Comparison of ENCODE assay signal across 26 cellular contexts in genomic region chr16:85398688-85399582, GRCh38.
A peak's percentile ranks its signal among the peaks of the same experiment; 100 is the strongest.
DNase-seq lines count a peak whose midpoint lies in the region; ATAC-seq and TF ChIP-seq lines count a peak whose summit lies in the region.
"Had no signal": no experiment of that assay in that cellular context is flagged by ENCODE, and none has a peak within 500 bp of the region (broad histone marks: within the 10 kb centered on the region; RNA-seq: fewer than 3 reads in every experiment).

No MANE protein-coding gene starts in this region.

- no peak overlapping the region for H3K4ac ChIP-seq in neuronal stem cell (ENCODE audit: low read length)

- ATAC-seq in activated CD4-positive, alpha-beta T cell treated with anti-CD3 and anti-CD28 coated beads for 36 hours = no peak
- ATAC-seq: activated CD4-positive, CD25-positive, alpha-beta regulatory T cell treated with anti-CD3 and anti-CD28 coated beads, Interleukin-2, amount 50 U/mL, for 24 hours; foreskin keratinocyte had no signal

- H2AFZ ChIP-seq in neuronal stem cell (ENCODE audit: low read length) = no peak overlapping the region
- H2AFZ ChIP-seq: parathyroid adenoma had no signal

- POLR2A ChIA-PET in activated CD4-positive, alpha-beta T cell treated with anti-CD3 and anti-CD28 coated beads for 36 hours (lab: Charles Lee) = no interaction called here
- POLR2A ChIA-PET in HEK293 (lab: Yijun Ruan, JAX) = no interaction called here

- H3K27ac Mint-ChIP-seq in activated CD4-positive, alpha-beta T cell treated with anti-CD3 and anti-CD28 coated beads for 36 hours = no peak overlapping the region
- no peak overlapping the region for H3K27ac Mint-ChIP-seq in endothelial cell (ENCODE audit: unreplicated experiment)
- H3K27ac Mint-ChIP-seq in nephron progenitor cell = no peak overlapping the region
- H3K27ac Mint-ChIP-seq: stimulated activated naive CD8-positive, alpha-beta T cell treated with anti-CD3 and anti-CD28 coated beads, Interleukin-15, Interleukin-2, amounts not matched to agents 100 ng/mL and 50 ng/mL, for 24 hours had no signal

- H3K79me1 ChIP-seq in neuronal stem cell (ENCODE audit: low read depth, low read length) = no peaks in the 10 kb centered on the region

- no peak overlapping the region for H2BK120ac ChIP-seq in neuronal stem cell (ENCODE audit: low read depth, low read length)

- no peak overlapping the region for H4K8ac ChIP-seq in neuronal stem cell (ENCODE audit: low read depth, low read length)

- intact Hi-C loops in activated CD4-positive, alpha-beta T cell treated with anti-CD3 and anti-CD28 coated beads for 36 hours (cut with DNase I, micrococcal nuclease) = no loop called here
- intact Hi-C loops in uterus (cut with DNase I; ENCODE audit: low total_unique reads) = loop anchor here (10.0 kb wide), 1 partner anchor 216 kb away; the partner anchor contains the start of gene GSE1

- H3K18ac ChIP-seq in neuronal stem cell (ENCODE audit: low read length) = no peak overlapping the region

- no peak overlapping the region for H2AK5ac ChIP-seq in neuronal stem cell (ENCODE audit: low read depth, low read length)

- TF ChIP-seq CTCF in HEK293 (tag by site-specific recombination; IDR thresholded peaks at IDR 0.05) (no peak), endothelial cell (IDR thresholded peaks at IDR 0.05; ENCODE audit: unreplicated experiment) (no peak), nephron progenitor cell (IDR thresholded peaks at IDR 0.05) (no peak), uterus (IDR thresholded peaks at IDR 0.05) (no peak)

- no peak overlapping the region for H2BK15ac ChIP-seq in neuronal stem cell (ENCODE audit: low read length)

- H3K4me3 ChIP-seq in HEK293 (ENCODE audit: low read depth, low read length) (no peak overlapping the region), SJCRH30 (no peak overlapping the region), uterus (no peak overlapping the region), neuronal stem cell (ENCODE audit: low read length in 2 of 2) (peak overlapping the region in 1 of 2 donors; percentile 31)
- H3K4me3 ChIP-seq: HAP-1, transverse colon had no signal

- no peak for TF ChIP-seq POLR2A in uterus (IDR thresholded peaks at IDR 0.05)

- H3K27me3 ChIP-seq in SJCRH30 = no peaks in the 10 kb centered on the region
- H3K27me3 ChIP-seq in uterus = no peaks in the 10 kb centered on the region
- H3K27me3 ChIP-seq in neuronal stem cell (ENCODE audit: control insufficient read depth in 3 of 3, insufficient read depth in 3 of 3, low read depth in 1 of 3, low read length in 3 of 3) = no peaks in the 10 kb centered on the region
- H3K27me3 ChIP-seq: foreskin keratinocyte, transverse colon had no signal

- no peak overlapping the region for H3K23ac ChIP-seq in neuronal stem cell (ENCODE audit: low read depth, low read length, poor library complexity)

- no peak overlapping the region for H3K4me2 ChIP-seq in neuronal stem cell (ENCODE audit: insufficient read depth, low read length, poor library complexity, severe bottlenecking)

- H3K27me3 Mint-ChIP-seq in activated CD4-positive, alpha-beta T cell treated with anti-CD3 and anti-CD28 coated beads for 36 hours = no peaks in the 10 kb centered on the region
- peaks cover 6% of the 10 kb centered on the region for H3K27me3 Mint-ChIP-seq in endothelial cell (ENCODE audit: unreplicated experiment)
- peaks cover 28% of the 10 kb centered on the region for H3K27me3 Mint-ChIP-seq in nephron progenitor cell (ENCODE audit: low read depth, poor library complexity)
- H3K27me3 Mint-ChIP-seq: stimulated activated naive CD8-positive, alpha-beta T cell treated with anti-CD3 and anti-CD28 coated beads, Interleukin-15, Interleukin-2, amounts not matched to agents 100 ng/mL and 50 ng/mL, for 24 hours had no signal

- H2BK12ac ChIP-seq in neuronal stem cell (ENCODE audit: low read length) = no peak overlapping the region

- no peaks in the 10 kb centered on the region for H3K9me3 Mint-ChIP-seq in activated CD4-positive, alpha-beta T cell treated with anti-CD3 and anti-CD28 coated beads for 36 hours (ENCODE audit: low read depth)
- no peaks in the 10 kb centered on the region for H3K9me3 Mint-ChIP-seq in endothelial cell (ENCODE audit: unreplicated experiment)
- H3K9me3 Mint-ChIP-seq in nephron progenitor cell = no peaks in the 10 kb centered on the region
- H3K9me3 Mint-ChIP-seq: stimulated activated naive CD8-positive, alpha-beta T cell treated with anti-CD3 and anti-CD28 coated beads, Interleukin-15, Interleukin-2, amounts not matched to agents 100 ng/mL and 50 ng/mL, for 24 hours had no signal

- H3K4me3 Mint-ChIP-seq in activated CD4-positive, alpha-beta T cell treated with anti-CD3 and anti-CD28 coated beads for 36 hours = no peak overlapping the region
- peak overlapping the region; percentile 62 for H3K4me3 Mint-ChIP-seq in endothelial cell (ENCODE audit: unreplicated experiment)
- H3K4me3 Mint-ChIP-seq in nephron progenitor cell = no peak overlapping the region
- H3K4me3 Mint-ChIP-seq: stimulated activated naive CD8-positive, alpha-beta T cell treated with anti-CD3 and anti-CD28 coated beads, Interleukin-15, Interleukin-2, amounts not matched to agents 100 ng/mL and 50 ng/mL, for 24 hours had no signal

- no CpG with 5 or more reads among the region's 22 CpGs for WGBS in neuronal stem cell (ENCODE audit: extremely low coverage in 2 of 2, insufficient read length in 2 of 2, insufficient replicate concordance in 1 of 2), 2 donors

- no peaks in the 10 kb centered on the region for H3K36me3 ChIP-seq in HEK293 (ENCODE audit: control insufficient read depth in 2 of 2, insufficient read depth in 1 of 2, low read length in 2 of 2)
- no peaks in the 10 kb centered on the region for H3K36me3 ChIP-seq in SJCRH30
- H3K36me3 ChIP-seq in uterus = no peaks in the 10 kb centered on the region
- peaks cover 0 to 2% of the 10 kb centered on the region in 2 donors for H3K36me3 ChIP-seq in neuronal stem cell (replicated peaks in 1 of 2; ENCODE audit: control insufficient read depth in 2 of 2, insufficient read depth in 2 of 2, low read length in 2 of 2)
- H3K36me3 ChIP-seq: HAP-1, transverse colon had no signal

- no peak overlapping the region for H2BK5ac ChIP-seq in neuronal stem cell (ENCODE audit: low read length)

- H3K27ac ChIP-seq in HEK293 (ENCODE audit: extremely low read depth, low read depth, low read length) (no peak overlapping the region), SJCRH30 (no peak overlapping the region), uterus (no peak overlapping the region), neuronal stem cell (replicated peaks; ENCODE audit: low read length) (no peak overlapping the region)
- H3K27ac ChIP-seq: 22Rv1, foreskin keratinocyte, parathyroid adenoma, transverse colon had no signal

- no peak overlapping the region for H3K9ac ChIP-seq in neuronal stem cell (ENCODE audit: low read depth, low read length, poor library complexity)
- H3K9ac ChIP-seq: parathyroid adenoma had no signal

- no peaks in the 10 kb centered on the region for H3K4me1 Mint-ChIP-seq in activated CD4-positive, alpha-beta T cell treated with anti-CD3 and anti-CD28 coated beads for 36 hours
- H3K4me1 Mint-ChIP-seq in endothelial cell (ENCODE audit: unreplicated experiment) = peaks cover 15% of the 10 kb centered on the region
- peaks cover 66% of the 10 kb centered on the region for H3K4me1 Mint-ChIP-seq in nephron progenitor cell

- H3K14ac ChIP-seq in neuronal stem cell (ENCODE audit: low read length) = no peak overlapping the region

- no peaks in the 10 kb centered on the region for H3K36me3 Mint-ChIP-seq in activated CD4-positive, alpha-beta T cell treated with anti-CD3 and anti-CD28 coated beads for 36 hours (ENCODE audit: low read depth)
- no peaks in the 10 kb centered on the region for H3K36me3 Mint-ChIP-seq in endothelial cell (ENCODE audit: low read depth, unreplicated experiment)
- no peaks in the 10 kb centered on the region for H3K36me3 Mint-ChIP-seq in nephron progenitor cell (ENCODE audit: low read depth)

- peak; percentile 1 for DNase-seq in activated CD4-positive, alpha-beta T cell treated with anti-CD3 and anti-CD28 coated beads for 36 hours
- DNase-seq in activated CD4-positive, alpha-beta T cell treated with anti-CD3 and anti-CD28 coated beads for 1 hour = no peak
- DNase-seq in endothelial cell (ENCODE audit: low spot score) = no peak
- peak; percentile 1 for DNase-seq in nephron progenitor cell
- no peak for DNase-seq in SJCRH30
- DNase-seq in uterus = no peak
- no peak for DNase-seq in neuronal stem cell (ENCODE audit: low spot score)
- DNase-seq: AML-193; amygdala; Calu3; central memory CD4-positive, alpha-beta T cell; EL; foreskin keratinocyte; hypothalamus; mammary epithelial cell; NCI-H2107; NCI-H524; stimulated activated CD4-positive, alpha-beta T cell treated with anti-CD3 and anti-CD28 coated beads, Interleukin-2, amount 100 ng/mL, for 48 hours; T1000; transverse colon had no signal

- no peaks in the 10 kb centered on the region for H3K9me3 ChIP-seq in HEK293 (ENCODE audit: control insufficient read depth, insufficient read depth, low read depth, low read length)
- no peaks in the 10 kb centered on the region for H3K9me3 ChIP-seq in SJCRH30 (replicated peaks)
- no peaks in the 10 kb centered on the region for H3K9me3 ChIP-seq in uterus
- H3K9me3 ChIP-seq in neuronal stem cell (replicated peaks in 1 of 2; ENCODE audit: control insufficient read depth in 2 of 2, insufficient read depth in 1 of 2, low read depth in 1 of 2, low read length in 2 of 2) = peaks cover 0 to 7% of the 10 kb centered on the region in 2 donors
- H3K9me3 ChIP-seq: transverse colon had no signal

- H3K4me1 ChIP-seq in HEK293 (ENCODE audit: control insufficient read depth, insufficient read depth, low read length) (peaks cover 21% of the 10 kb centered on the region), SJCRH30 (peaks cover 15% of the 10 kb centered on the region), uterus (peaks cover 0 to 24% of the 10 kb centered on the region in 2 donors), neuronal stem cell (ENCODE audit: control insufficient read depth in 2 of 2, insufficient read depth in 1 of 2, low read depth in 1 of 2, low read length in 2 of 2) (peaks cover 7 to 41% of the 10 kb centered on the region in 2 donors)
- H3K4me1 ChIP-seq: parathyroid adenoma had no signal

- CTCF ChIA-PET in activated CD4-positive, alpha-beta T cell treated with anti-CD3 and anti-CD28 coated beads for 36 hours (lab: Charles Lee) = interaction anchor here (0.6 to 1.4 kb wide), 2 partner anchors 24 to 36 kb away, joined by 3 read pairs; no protein-coding TSS in a partner anchor
- CTCF ChIA-PET in HEK293 (lab: Yijun Ruan, JAX) = interaction anchor here (1.3 kb wide), 1 partner anchor 22 kb away, joined by 6 read pairs; no protein-coding TSS in a partner anchor

- no peak overlapping the region for H4K91ac ChIP-seq in neuronal stem cell (ENCODE audit: low read depth, low read length, poor library complexity)

TF ChIP-seq in HEK293, 187 proteins besides CTCF, POLR2A, EP300 and RAD21 (continues in another document):
- TF ChIP-seq ZNF776 (tag by site-specific recombination; IDR thresholded peaks at IDR 0.05; ENCODE audit: borderline replicate concordance) = no peak

Comparison
In these comparisons a context has a peak if more than half of its experiments do, and no peak if none do; other contexts are left out.
1. DNase-seq: peak in activated CD4-positive, alpha-beta T cell treated with anti-CD3 and anti-CD28 coated beads for 36 hours (single experiment) and nephron progenitor cell (single experiment); none in activated CD4-positive, alpha-beta T cell treated with anti-CD3 and anti-CD28 coated beads for 1 hour (single experiment), endothelial cell (single experiment), SJCRH30 (0 of 2), uterus (0 of 2) and neuronal stem cell (single experiment).